ENCODE assay signal across 27 cellular contexts in genomic region chrX:78098108-78098507, GRCh38.
"Had no signal": no experiment of that assay in that cellular context is flagged by ENCODE, and none has a peak within 500 bp of the region (broad histone marks: within the 10 kb centered on the region; RNA-seq: fewer than 3 reads in every experiment).

No MANE protein-coding gene starts in this region.

- H3K9me3 Mint-ChIP-seq: natural killer cell; stimulated activated memory B cell treated with anti-CD40 and anti-IgM and Interleukin-4, amounts not matched to agents 10 μg/mL and 1 μg/mL and 100 μg/mL, for 72 hours; stimulated activated naive CD8-positive, alpha-beta T cell treated with anti-CD3 and anti-CD28 coated beads, Interleukin-15, amount 100 ng/mL, for 72 hours had no signal

- DNase-seq: natural killer cell; occipital lobe; ovary; posterior cingulate gyrus; psoas muscle; right cardiac atrium; right lobe of liver; sigmoid colon; small intestine; stimulated activated CD4-positive, alpha-beta T cell treated with anti-CD3 and anti-CD28 coated beads, Interleukin-15, amount 100 ng/mL, for 24 hours; stimulated activated CD4-positive, alpha-beta T cell treated with anti-CD3 and anti-CD28 coated beads, Interleukin-2, amount 100 ng/mL, for 24 hours; stimulated activated CD4-positive, alpha-beta T cell treated with anti-CD3 and anti-CD28 coated beads, Interleukin-2, amount 100 ng/mL, for 48 hours; stimulated activated CD4-positive, alpha-beta T cell treated with anti-CD3 and anti-CD28 coated beads, Interleukin-4, amount 100 ng/mL, for 24 hours; stimulated activated naive CD4-positive, alpha-beta T cell; stimulated activated naive CD8-positive, alpha-beta T cell treated with anti-CD3 and anti-CD28 coated beads, Interleukin-15, amount 100 ng/mL, for 72 hours; stimulated activated naive CD8-positive, alpha-beta T cell treated with anti-CD3 and anti-CD28 coated beads, Interleukin-15, Interleukin-2, amounts not matched to agents 100 U/mL and 50 U/mL, for 24 hours; substantia nigra; testis; tibial artery; transverse colon; upper lobe of right lung; uterus had no signal

- ATAC-seq: natural killer cell; psoas muscle; right cardiac atrium; right lobe of liver; stimulated activated memory B cell treated with anti-CD40 and anti-IgM and Interleukin-4, amounts not matched to agents 10 μg/mL and 1 μg/mL and 100 μg/mL, for 72 hours; stimulated activated naive CD8-positive, alpha-beta T cell treated with anti-CD3 and anti-CD28 coated beads, Interleukin-15, amount 100 ng/mL, for 72 hours; stimulated activated naive CD8-positive, alpha-beta T cell treated with anti-CD3 and anti-CD28 coated beads, Interleukin-15, Interleukin-2, amounts not matched to agents 100 U/mL and 50 U/mL, for 24 hours; upper lobe of right lung had no signal

- H3K27ac Mint-ChIP-seq: natural killer cell; nephron; neural progenitor cell; progenitor cell of endocrine pancreas; stimulated activated memory B cell treated with anti-CD40 and anti-IgM and Interleukin-4, amounts not matched to agents 10 μg/mL and 1 μg/mL and 100 μg/mL, for 72 hours; stimulated activated naive CD8-positive, alpha-beta T cell treated with anti-CD3 and anti-CD28 coated beads, Interleukin-15, amount 100 ng/mL, for 72 hours; type B pancreatic cell had no signal

- FAIRE-seq: small intestine had no signal

- H3K27me3 Mint-ChIP-seq: progenitor cell of endocrine pancreas; stimulated activated memory B cell treated with anti-CD40 and anti-IgM and Interleukin-4, amounts not matched to agents 10 μg/mL and 1 μg/mL and 100 μg/mL, for 72 hours; stimulated activated naive CD8-positive, alpha-beta T cell treated with anti-CD3 and anti-CD28 coated beads, Interleukin-15, amount 100 ng/mL, for 72 hours; type B pancreatic cell had no signal

- H3K36me3 Mint-ChIP-seq: natural killer cell; neural progenitor cell; stimulated activated memory B cell treated with anti-CD40 and anti-IgM and Interleukin-4, amounts not matched to agents 10 μg/mL and 1 μg/mL and 100 μg/mL, for 72 hours; type B pancreatic cell had no signal

- H3K4me1 Mint-ChIP-seq: natural killer cell; nephron; stimulated activated memory B cell treated with anti-CD40 and anti-IgM and Interleukin-4, amounts not matched to agents 10 μg/mL and 1 μg/mL and 100 μg/mL, for 72 hours had no signal

- H3K4me3 Mint-ChIP-seq: natural killer cell; nephron; neural progenitor cell; stimulated activated memory B cell treated with anti-CD40 and anti-IgM and Interleukin-4, amounts not matched to agents 10 μg/mL and 1 μg/mL and 100 μg/mL, for 72 hours; stimulated activated naive CD8-positive, alpha-beta T cell treated with anti-CD3 and anti-CD28 coated beads, Interleukin-15, amount 100 ng/mL, for 72 hours; type B pancreatic cell had no signal
